ENCODE assay signal across 1 cellular context in genomic region chr14:73253323-73253610, GRCh38.
TF ChIP-seq lines count a peak whose summit lies in the region.

No MANE protein-coding gene starts in this region.

TF ChIP-seq in H1, 55 proteins besides CTCF, POLR2A, EP300 and RAD21 (continued from another document):
- TF ChIP-seq CHD7 (IDR thresholded peaks at IDR 0.05; ENCODE audit: insufficient replicate concordance, low read length) = no peak
- no peak for TF ChIP-seq ATF2 (IDR thresholded peaks at IDR 0.05; ENCODE audit: low read length)
- no peak for TF ChIP-seq POLR2AphosphoS5 (IDR thresholded peaks at IDR 0.05; ENCODE audit: low read depth, low read length)
- no peak for TF ChIP-seq ASH2L (IDR thresholded peaks at IDR 0.05; ENCODE audit: low read length)
- TF ChIP-seq SUZ12 (IDR thresholded peaks at IDR 0.05; ENCODE audit: low read length) = no peak
- TF ChIP-seq YY1 (IDR thresholded peaks at IDR 0.05; ENCODE audit: low read depth, low read length) = no peak
- TF ChIP-seq BRCA1 (IDR thresholded peaks at IDR 0.05; ENCODE audit: low read depth, low read length) = no peak
- no peak for TF ChIP-seq NRF1 (IDR thresholded peaks at IDR 0.05; ENCODE audit: low read depth, low read length)
- TF ChIP-seq CREB1 (IDR thresholded peaks at IDR 0.05) = no peak
- TF ChIP-seq TAF7 (optimal IDR thresholded peaks at IDR 0.05; ENCODE audit: borderline replicate concordance, low read depth, low read length) = no peak
- TF ChIP-seq TEAD4 (IDR thresholded peaks at IDR 0.05; ENCODE audit: low read depth, low read length) = no peak
